ENCODE assay signal across 10 cellular contexts in genomic region chr22:35661377-35661937, GRCh38. TPM values are rescaled to one million over a fixed set of nuclear protein-coding genes. Genes with fewer than 3 reads are reported as not detected.
DNase-seq lines count a peak whose midpoint lies in the region; ATAC-seq and TF ChIP-seq lines count a peak whose summit lies in the region.
"Had no signal": no experiment of that assay in that cellular context is flagged by ENCODE, and none has a peak within 500 bp of the region (broad histone marks: within the 10 kb centered on the region; RNA-seq: fewer than 3 reads in every experiment).

No MANE protein-coding gene starts in this region.

- no peaks in the 10 kb centered on the region for H3K27me3 ChIP-seq in tibial nerve

- POLR2A ChIA-PET in activated CD4-positive, alpha-beta memory T cell treated with anti-CD3 and anti-CD28 coated beads, Interleukin-2, amount 10 ng/mL, durations not matched to agents 7 days and 5 days (lab: Charles Lee): interaction anchor here (0.9 to 5.7 kb wide), 2 partner anchors 13 to 16 kb away, joined by 4 to 92 read pairs; partner anchors contain the start of gene APOL6

- H3K4me3 Mint-ChIP-seq in activated T-cell treated with anti-CD3 and anti-CD28 coated beads, Interleukin-2, amount 50 U/mL, for 24 hours: peak overlapping the region; percentile 44
- no peak overlapping the region for H3K4me3 Mint-ChIP-seq in activated CD4-positive, alpha-beta memory T cell treated with anti-CD3 and anti-CD28 coated beads, Interleukin-2, amount 10 ng/mL, durations not matched to agents 7 days and 5 days
- peak overlapping the region in 1 of 2 donors; percentile 11 for H3K4me3 Mint-ChIP-seq in stimulated activated naive CD8-positive, alpha-beta T cell treated with anti-CD3 and anti-CD28 coated beads, Interleukin-15, amount 100 ng/mL, for 72 hours

- TF ChIP-seq CTCF in tibial nerve (IDR thresholded peaks at IDR 0.05): no peak

- peak overlapping the region in 1 of 4 donors; percentile 75 for H3K27ac ChIP-seq in tibial nerve

- peak; percentile 53 for ATAC-seq in stimulated activated naive CD8-positive, alpha-beta T cell treated with anti-CD3 and anti-CD28 coated beads, Interleukin-15, amount 100 ng/mL, for 72 hours
- ATAC-seq in HG02678 (IDR thresholded peaks at IDR 0.05; ENCODE audit: unreplicated experiment): no peak
- no peak for ATAC-seq in GM19324 (IDR thresholded peaks at IDR 0.05; ENCODE audit: low FRiP score, unreplicated experiment)
- ATAC-seq: Right ventricle myocardium inferior had no signal

- peak overlapping the region; percentile 88 for H3K27ac Mint-ChIP-seq in activated T-cell treated with anti-CD3 and anti-CD28 coated beads, Interleukin-2, amount 50 U/mL, for 24 hours
- H3K27ac Mint-ChIP-seq in activated CD4-positive, alpha-beta memory T cell treated with anti-CD3 and anti-CD28 coated beads, Interleukin-2, amount 10 ng/mL, durations not matched to agents 7 days and 5 days: peak overlapping the region; percentile 92
- peak overlapping the region; percentile 59 to 92 for H3K27ac Mint-ChIP-seq in stimulated activated naive CD8-positive, alpha-beta T cell treated with anti-CD3 and anti-CD28 coated beads, Interleukin-15, amount 100 ng/mL, for 72 hours

- H3K4me1 Mint-ChIP-seq in activated T-cell treated with anti-CD3 and anti-CD28 coated beads, Interleukin-2, amount 50 U/mL, for 24 hours (ENCODE audit: low read depth): peaks cover 73% of the 10 kb centered on the region
- peaks cover 62% of the 10 kb centered on the region for H3K4me1 Mint-ChIP-seq in activated CD4-positive, alpha-beta memory T cell treated with anti-CD3 and anti-CD28 coated beads, Interleukin-2, amount 10 ng/mL, durations not matched to agents 7 days and 5 days
- H3K4me1 Mint-ChIP-seq in stimulated activated naive CD8-positive, alpha-beta T cell treated with anti-CD3 and anti-CD28 coated beads, Interleukin-15, amount 100 ng/mL, for 72 hours: peaks cover 65% of the 10 kb centered on the region

- H3K9me3 Mint-ChIP-seq in activated T-cell treated with anti-CD3 and anti-CD28 coated beads, Interleukin-2, amount 50 U/mL, for 24 hours: peaks cover 16% of the 10 kb centered on the region
- H3K9me3 Mint-ChIP-seq in activated CD4-positive, alpha-beta memory T cell treated with anti-CD3 and anti-CD28 coated beads, Interleukin-2, amount 10 ng/mL, durations not matched to agents 7 days and 5 days: peaks cover 17% of the 10 kb centered on the region
- peaks cover 26% of the 10 kb centered on the region in 2 donors for H3K9me3 Mint-ChIP-seq in stimulated activated naive CD8-positive, alpha-beta T cell treated with anti-CD3 and anti-CD28 coated beads, Interleukin-15, amount 100 ng/mL, for 72 hours

- no peak for DNase-seq in activated T-cell treated with anti-CD3 and anti-CD28 coated beads, Interleukin-2, amount 50 U/mL, for 24 hours
- no peak for DNase-seq in activated T-cell treated with anti-CD3 and anti-CD28 coated beads, Interleukin-2, amount 50 U/mL, for 48 hours
- DNase-seq in activated CD4-positive, alpha-beta memory T cell treated with anti-CD3 and anti-CD28 coated beads, Interleukin-2, amount 10 ng/mL, durations not matched to agents 7 days and 5 days: no peak
- peak; percentile 49 for DNase-seq in fibroblast of peridontal ligament (ENCODE audit: extremely low read depth)
- no peak for DNase-seq in stimulated activated naive CD8-positive, alpha-beta T cell treated with anti-CD3 and anti-CD28 coated beads, Interleukin-15, amount 100 ng/mL, for 72 hours
- no peak for DNase-seq in tibial nerve (ENCODE audit: low spot score in 2 of 2)

- no peak for TF ChIP-seq EP300 in tibial nerve (IDR thresholded peaks at IDR 0.05)

- CTCF ChIA-PET in activated CD4-positive, alpha-beta memory T cell treated with anti-CD3 and anti-CD28 coated beads, Interleukin-2, amount 10 ng/mL, durations not matched to agents 7 days and 5 days (lab: Charles Lee): interaction anchor here (0.8 to 1.3 kb wide), 2 partner anchors 13 to 30 kb away, joined by 3 to 6 read pairs; partner anchors contain the start of gene APOL6

- H3K27me3 Mint-ChIP-seq in activated T-cell treated with anti-CD3 and anti-CD28 coated beads, Interleukin-2, amount 50 U/mL, for 24 hours: no peaks in the 10 kb centered on the region
- no peaks in the 10 kb centered on the region for H3K27me3 Mint-ChIP-seq in activated CD4-positive, alpha-beta memory T cell treated with anti-CD3 and anti-CD28 coated beads, Interleukin-2, amount 10 ng/mL, durations not matched to agents 7 days and 5 days
- no peaks in the 10 kb centered on the region for H3K27me3 Mint-ChIP-seq in stimulated activated naive CD8-positive, alpha-beta T cell treated with anti-CD3 and anti-CD28 coated beads, Interleukin-15, amount 100 ng/mL, for 72 hours

- H3K4me3 ChIP-seq in tibial nerve: no peak overlapping the region
- H3K4me3 ChIP-seq: lung had no signal

- peaks cover 91% of the 10 kb centered on the region for H3K36me3 Mint-ChIP-seq in activated T-cell treated with anti-CD3 and anti-CD28 coated beads, Interleukin-2, amount 50 U/mL, for 24 hours (ENCODE audit: low read depth)
- H3K36me3 Mint-ChIP-seq in activated CD4-positive, alpha-beta memory T cell treated with anti-CD3 and anti-CD28 coated beads, Interleukin-2, amount 10 ng/mL, durations not matched to agents 7 days and 5 days (ENCODE audit: low read depth): peaks cover 85% of the 10 kb centered on the region

- peaks cover 0 to 30% (median 18%) of the 10 kb centered on the region in 4 donors for H3K4me1 ChIP-seq in tibial nerve

- TF ChIP-seq POLR2A in tibial nerve (IDR thresholded peaks at IDR 0.05): no peak

- peaks cover 0 to 51% (median 9%) of the 10 kb centered on the region in 3 donors for H3K36me3 ChIP-seq in tibial nerve

- 90 to 91% methylated on average over 4 of the region's 4 CpGs for WGBS in tibial nerve, 2 donors

- H3K9me3 ChIP-seq in tibial nerve: peaks cover 0 to 14% (median 0%) of the 10 kb centered on the region in 4 donors

RNA-seq across cellular contexts. Expression of gene APOL6, which starts 13.2 kb away (rescaled TPM):
- total RNA-seq in activated CD4-positive, alpha-beta memory T cell treated with anti-CD3 and anti-CD28 coated beads, Interleukin-2, amount 10 ng/mL, durations not matched to agents 7 days and 5 days: 10 to 100 TPM; 72.4 to 75.6 TPM
- 10 to 100 TPM in 3 of 4 donors, 1 to 10 TPM in 1; 9.2 to 24.9 (median 19.6) TPM for total RNA-seq in tibial nerve

RNA-seq across cellular contexts. Expression of gene MB, which starts 44.3 kb away (rescaled TPM):
- not detected for total RNA-seq in activated CD4-positive, alpha-beta memory T cell treated with anti-CD3 and anti-CD28 coated beads, Interleukin-2, amount 10 ng/mL, durations not matched to agents 7 days and 5 days
- not detected for total RNA-seq in tibial nerve

RNA-seq across cellular contexts. Expression of gene APOL5, which starts 56.2 kb away (rescaled TPM):
- not detected for total RNA-seq in activated CD4-positive, alpha-beta memory T cell treated with anti-CD3 and anti-CD28 coated beads, Interleukin-2, amount 10 ng/mL, durations not matched to agents 7 days and 5 days
- 1 to 10 TPM in 1 of 4 donors, not detected in 3; 4.2 TPM for total RNA-seq in tibial nerve
- total RNA-seq: lung, Right ventricle myocardium inferior had no signal
